29 cellular contexts compared by ENCODE assay signal in genomic region chr20:47161411-47161810, GRCh38.
"Had no signal": no experiment of that assay in that cellular context is flagged by ENCODE, and none has a peak within 500 bp of the region (broad histone marks: within the 10 kb centered on the region; RNA-seq: fewer than 3 reads in every experiment).

No MANE protein-coding gene starts in this region.

- H3K4me3 Mint-ChIP-seq: dendritic cell treated with granulocyte-macrophage colony-stimulating factor and Interleukin-4, amounts not matched to agents 40 ng/mL and 50 ng/mL, for 4 days; effector memory CD8-positive, alpha-beta T cell; endodermal cell had no signal

- DNase-seq: colonic mucosa; cortex of kidney; dermis blood vessel endothelial cell; dorsolateral prefrontal cortex; effector CD4-positive, alpha-beta T cell; effector CD8-positive, alpha-beta T cell; effector memory CD4-positive, alpha-beta T cell; effector memory CD8-positive, alpha-beta T cell; endodermal cell; erythroblast; esophagus squamous epithelium; foreskin fibroblast; foreskin keratinocyte; foreskin melanocyte; gastrocnemius medialis; glutamatergic neuron; head of caudate nucleus; heart left ventricle; heart right ventricle had no signal

- H3K9me3 ChIP-seq: colonic mucosa, esophagus muscularis mucosa, esophagus squamous epithelium, gastrocnemius medialis, gastroesophageal sphincter, heart left ventricle, heart right ventricle had no signal

- H3K27ac Mint-ChIP-seq: dendritic cell treated with granulocyte-macrophage colony-stimulating factor and Interleukin-4, amounts not matched to agents 40 ng/mL and 50 ng/mL, for 4 days; effector memory CD8-positive, alpha-beta T cell; endodermal cell had no signal

- H3K27me3 ChIP-seq: colonic mucosa, dorsolateral prefrontal cortex, esophagus muscularis mucosa, esophagus squamous epithelium, gastroesophageal sphincter, heart left ventricle, heart right ventricle had no signal

- H3K27ac ChIP-seq: colonic mucosa, coronary artery, dorsolateral prefrontal cortex, epithelial cell of prostate, esophagus muscularis mucosa, esophagus squamous epithelium, foreskin keratinocyte, gastrocnemius medialis, gastroesophageal sphincter, heart left ventricle, heart right ventricle had no signal

- H3K4me1 ChIP-seq: colonic mucosa, esophagus muscularis mucosa, esophagus squamous epithelium, foreskin keratinocyte, gastrocnemius medialis, gastroesophageal sphincter, heart left ventricle, heart right ventricle had no signal

- H3K9me3 Mint-ChIP-seq: dendritic cell treated with granulocyte-macrophage colony-stimulating factor and Interleukin-4, amounts not matched to agents 40 ng/mL and 50 ng/mL, for 4 days; effector memory CD8-positive, alpha-beta T cell had no signal

- FAIRE-seq: colon, endometrium, endothelial cell of umbilical vein, frontal cortex had no signal

- ATAC-seq: effector memory CD8-positive, alpha-beta T cell; esophagus mucosa; foreskin keratinocyte; gastrocnemius medialis; gastroesophageal sphincter; heart left ventricle; heart right ventricle had no signal

- H3K4me3 ChIP-seq: colonic mucosa, coronary artery, dorsolateral prefrontal cortex, esophagus muscularis mucosa, esophagus squamous epithelium, gastrocnemius medialis, gastroesophageal sphincter, heart left ventricle, heart right ventricle had no signal

- H3K36me3 ChIP-seq: colonic mucosa, esophagus muscularis mucosa, gastrocnemius medialis, gastroesophageal sphincter, heart left ventricle, heart right ventricle had no signal
